Comparison of ENCODE assay signal across 7 cellular contexts in the genomic region with DNA sequence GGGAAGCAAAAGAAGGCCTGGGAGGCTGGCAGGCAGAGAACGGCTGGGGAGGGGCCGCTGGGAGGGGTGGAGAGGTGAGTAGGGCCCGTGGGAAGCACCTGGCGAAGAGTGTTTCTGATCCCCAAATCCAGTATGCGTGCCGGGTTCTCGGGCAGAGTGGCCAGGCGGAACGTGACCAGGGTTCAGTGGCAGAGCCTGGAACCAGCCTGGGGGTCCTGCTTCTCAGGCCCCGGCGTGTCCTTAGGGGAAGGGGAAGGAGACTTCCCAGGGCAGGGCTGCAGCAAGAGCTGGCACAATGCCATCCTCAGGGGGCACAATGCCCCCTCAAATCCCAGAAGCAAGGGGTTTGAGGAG. TPM values are rescaled to one million over a fixed set of nuclear protein-coding genes. Genes with fewer than 3 reads are reported as not detected.
DNase-seq lines count a peak whose midpoint lies in the region; ATAC-seq and TF ChIP-seq lines count a peak whose summit lies in the region.

No MANE protein-coding gene starts in this region.

- no peak for DNase-seq in HFF-Myc (ENCODE audit: extremely low read depth, low read depth)
- no peak for DNase-seq in activated T-helper 1 cell treated with anti-CD3 and anti-CD28 coated beads, Interleukin-12 subunit alpha, Interleukin-12 subunit beta, Interleukin-2, Interleukin-4 antibody, amounts not matched to agents 30 ng/mL and 10 ng/mL and 1 ng/mL, durations not matched to agents 14 hours and 24 hours and 36 hours (ENCODE audit: low spot score)
- no peak for DNase-seq in COLO829 (ENCODE audit: low spot score)

- H3K27me3 Mint-ChIP-seq in activated T-helper 1 cell treated with anti-CD3 and anti-CD28 coated beads, Interleukin-12 subunit alpha, Interleukin-12 subunit beta, Interleukin-2, Interleukin-4 antibody, amounts not matched to agents 30 ng/mL and 10 ng/mL and 1 ng/mL, durations not matched to agents 14 hours and 24 hours and 36 hours (ENCODE audit: insufficient read depth), result peaks cover 3% of the 10 kb centered on the region
- peaks cover 8% of the 10 kb centered on the region for H3K27me3 Mint-ChIP-seq in stimulated activated memory B cell treated with anti-CD40 and anti-IgM and Interleukin-4, amounts not matched to agents 10 μg/mL and 1 μg/mL and 100 μg/mL, for 72 hours

- H3K9me3 Mint-ChIP-seq in activated T-helper 1 cell treated with anti-CD3 and anti-CD28 coated beads, Interleukin-12 subunit alpha, Interleukin-12 subunit beta, Interleukin-2, Interleukin-4 antibody, amounts not matched to agents 30 ng/mL and 10 ng/mL and 1 ng/mL, durations not matched to agents 14 hours and 24 hours and 36 hours, result no peaks in the 10 kb centered on the region
- H3K9me3 Mint-ChIP-seq in stimulated activated memory B cell treated with anti-CD40 and anti-IgM and Interleukin-4, amounts not matched to agents 10 μg/mL and 1 μg/mL and 100 μg/mL, for 72 hours, result no peaks in the 10 kb centered on the region

- H3K27ac ChIP-seq in iPS-20b (ENCODE audit: low read length), result no peak overlapping the region

- H3K4me3 Mint-ChIP-seq in activated T-helper 1 cell treated with anti-CD3 and anti-CD28 coated beads, Interleukin-12 subunit alpha, Interleukin-12 subunit beta, Interleukin-2, Interleukin-4 antibody, amounts not matched to agents 30 ng/mL and 10 ng/mL and 1 ng/mL, durations not matched to agents 14 hours and 24 hours and 36 hours, result peak overlapping the region; percentile 62
- no peak overlapping the region for H3K4me3 Mint-ChIP-seq in stimulated activated memory B cell treated with anti-CD40 and anti-IgM and Interleukin-4, amounts not matched to agents 10 μg/mL and 1 μg/mL and 100 μg/mL, for 72 hours

- no peak overlapping the region for H3K27ac Mint-ChIP-seq in activated T-helper 1 cell treated with anti-CD3 and anti-CD28 coated beads, Interleukin-12 subunit alpha, Interleukin-12 subunit beta, Interleukin-2, Interleukin-4 antibody, amounts not matched to agents 30 ng/mL and 10 ng/mL and 1 ng/mL, durations not matched to agents 14 hours and 24 hours and 36 hours
- H3K27ac Mint-ChIP-seq in stimulated activated memory B cell treated with anti-CD40 and anti-IgM and Interleukin-4, amounts not matched to agents 10 μg/mL and 1 μg/mL and 100 μg/mL, for 72 hours, result peak overlapping the region; percentile 80

- peaks cover 8% of the 10 kb centered on the region for H3K4me1 Mint-ChIP-seq in activated T-helper 1 cell treated with anti-CD3 and anti-CD28 coated beads, Interleukin-12 subunit alpha, Interleukin-12 subunit beta, Interleukin-2, Interleukin-4 antibody, amounts not matched to agents 30 ng/mL and 10 ng/mL and 1 ng/mL, durations not matched to agents 14 hours and 24 hours and 36 hours (ENCODE audit: low read depth)
- peaks cover 15% of the 10 kb centered on the region for H3K4me1 Mint-ChIP-seq in stimulated activated memory B cell treated with anti-CD40 and anti-IgM and Interleukin-4, amounts not matched to agents 10 μg/mL and 1 μg/mL and 100 μg/mL, for 72 hours

- TF ChIP-seq CTCF in HFF-Myc (IDR thresholded peaks at IDR 0.05; ENCODE audit: low read depth, low read length, missing control alignments), result no peak

- no peaks in the 10 kb centered on the region for H3K36me3 Mint-ChIP-seq in activated T-helper 1 cell treated with anti-CD3 and anti-CD28 coated beads, Interleukin-12 subunit alpha, Interleukin-12 subunit beta, Interleukin-2, Interleukin-4 antibody, amounts not matched to agents 30 ng/mL and 10 ng/mL and 1 ng/mL, durations not matched to agents 14 hours and 24 hours and 36 hours (ENCODE audit: low read depth)
- no peaks in the 10 kb centered on the region for H3K36me3 Mint-ChIP-seq in stimulated activated memory B cell treated with anti-CD40 and anti-IgM and Interleukin-4, amounts not matched to agents 10 μg/mL and 1 μg/mL and 100 μg/mL, for 72 hours

- no peak overlapping the region; the same call in 1 of the 2 replicates for H3K9ac ChIP-seq in iPS-20b (ENCODE audit: low read depth, low read length)

- H3K27me3 ChIP-seq in iPS-20b (ENCODE audit: insufficient read depth, low read length), result peaks cover 7% of the 10 kb centered on the region

- H3K4me1 ChIP-seq in iPS-20b (ENCODE audit: insufficient read depth, low read length), result peaks cover 6% of the 10 kb centered on the region

- no peak for ATAC-seq in stimulated activated memory B cell treated with anti-CD40 and anti-IgM and Interleukin-4, amounts not matched to agents 10 μg/mL and 1 μg/mL and 100 μg/mL, for 72 hours
- ATAC-seq in GM19467 (IDR thresholded peaks at IDR 0.05; ENCODE audit: unreplicated experiment) (no peak), HG02840 (IDR thresholded peaks at IDR 0.05; ENCODE audit: low FRiP score, unreplicated experiment) (no peak)

- no peaks in the 10 kb centered on the region for H3K9me3 ChIP-seq in iPS-20b (ENCODE audit: insufficient read depth, low read depth, low read length)

- H3K36me3 ChIP-seq in iPS-20b (ENCODE audit: insufficient read depth, low read depth, low read length), result no peaks in the 10 kb centered on the region

- intact Hi-C loops in activated T-helper 1 cell treated with anti-CD3 and anti-CD28 coated beads, Interleukin-12 subunit alpha, Interleukin-12 subunit beta, Interleukin-2, Interleukin-4 antibody, amounts not matched to agents 30 ng/mL and 10 ng/mL and 1 ng/mL, durations not matched to agents 14 hours and 24 hours and 36 hours (cut with micrococcal nuclease), result loop anchor here (5.0 kb wide), 1 partner anchor 34 kb away; no protein-coding TSS in a partner anchor

- peak overlapping the region; percentile 46; the same call in 1 of the 2 replicates for H3K4me3 ChIP-seq in HFF-Myc (replicated peaks; ENCODE audit: low read depth, low read length)
- peak overlapping the region; percentile 76; the same call in 1 of the 2 replicates for H3K4me3 ChIP-seq in iPS-20b (ENCODE audit: low read length)

RNA-seq across cellular contexts. Expression of gene IER5L, which starts 25.5 kb away (rescaled TPM):
- 14.4 TPM in 2 replicates for total RNA-seq in activated T-helper 1 cell treated with anti-CD3 and anti-CD28 coated beads, Interleukin-12 subunit alpha, Interleukin-12 subunit beta, Interleukin-2, Interleukin-4 antibody, amounts not matched to agents 30 ng/mL and 10 ng/mL and 1 ng/mL, durations not matched to agents 14 hours and 24 hours and 36 hours
